Comparison of ENCODE assay signal across 18 cellular contexts in genomic region chr14:106551265-106551664, GRCh38.
A peak's percentile ranks its signal among the peaks of the same experiment; 100 is the strongest.
DNase-seq lines count a peak whose midpoint lies in the region; ATAC-seq, FAIRE-seq and TF ChIP-seq lines count a peak whose summit lies in the region.
"Had no signal": no experiment of that assay in that cellular context is flagged by ENCODE, and none has a peak within 500 bp of the region (broad histone marks: within the 10 kb centered on the region; RNA-seq: fewer than 3 reads in every experiment).

No MANE protein-coding gene starts in this region.

- WGBS in small intestine, 3 donors: 44 to 52% (median 46%) methylated on average over 2 of the region's 2 CpGs

- BruUV-seq in Panc1 (replicated peaks; lab: Mats Ljungman, UMichigan): no TSS peak

- peaks cover 11% of the 10 kb centered on the region for H3K27me3 Mint-ChIP-seq in activated CD4-positive, alpha-beta T cell treated with anti-CD3 and anti-CD28 coated beads for 36 hours

- no peak for ATAC-seq in activated CD4-positive, alpha-beta T cell treated with anti-CD3 and anti-CD28 coated beads for 36 hours
- ATAC-seq in Panc1 (no peak), HG02642 (IDR thresholded peaks at IDR 0.05; ENCODE audit: poor library complexity, unreplicated experiment) (no peak)
- ATAC-seq: left lung; PC-3; stimulated activated memory B cell treated with anti-CD40 and anti-IgM and Interleukin-4, amounts not matched to agents 10 μg/mL and 1 μg/mL and 100 μg/mL, for 72 hours had no signal

- H3K36me3 ChIP-seq in Panc1 (ENCODE audit: control insufficient read depth, insufficient read depth, low read length): no peaks in the 10 kb centered on the region
- no peaks in the 10 kb centered on the region for H3K36me3 ChIP-seq in small intestine (ENCODE audit: control insufficient read depth in 2 of 2, insufficient read depth in 2 of 2, low read length in 2 of 2)
- H3K36me3 ChIP-seq: left lung had no signal

- no peaks in the 10 kb centered on the region for H3K27me3 ChIP-seq in Panc1 (ENCODE audit: control insufficient read depth, insufficient read depth, low read length)
- no peaks in the 10 kb centered on the region for H3K27me3 ChIP-seq in small intestine (ENCODE audit: control insufficient read depth in 2 of 2, insufficient read depth in 2 of 2, low read length in 2 of 2)

- peaks cover 4% of the 10 kb centered on the region for H3K9me3 Mint-ChIP-seq in activated CD4-positive, alpha-beta T cell treated with anti-CD3 and anti-CD28 coated beads for 36 hours (ENCODE audit: low read depth)

- no peak overlapping the region for H3K27ac Mint-ChIP-seq in activated CD4-positive, alpha-beta T cell treated with anti-CD3 and anti-CD28 coated beads for 36 hours
- H3K27ac Mint-ChIP-seq: endodermal cell; stimulated activated memory B cell treated with anti-CD40 and anti-IgM and Interleukin-4, amounts not matched to agents 10 μg/mL and 1 μg/mL and 100 μg/mL, for 72 hours; T-helper 1 cell treated with Interleukin-12 subunit alpha and Interleukin-12 subunit beta and Interleukin-4 antibody, amounts not matched to agents 30 μg/mL and 1 μg/mL, for 36 hours had no signal

- no peak overlapping the region for H3K27ac ChIP-seq in Panc1 (ENCODE audit: low read length)
- H3K27ac ChIP-seq in small intestine (ENCODE audit: low read depth in 1 of 2, low read length in 1 of 2): no peak overlapping the region
- H3K27ac ChIP-seq: left lung, parathyroid adenoma, skin epidermis had no signal

- TF ChIP-seq CTCF in GM13977 (IDR thresholded peaks at IDR 0.05; ENCODE audit: extremely low read depth, insufficient read depth, missing control alignments) (peak; percentile 19), Panc1 (IDR thresholded peaks at IDR 0.05) (0 out of 2 replicates have a peak, but pooled peaks have one; percentile 8)

- H3K9me3 ChIP-seq in Panc1 (ENCODE audit: control insufficient read depth, insufficient read depth, low read depth, low read length) (no peaks in the 10 kb centered on the region), small intestine (ENCODE audit: control insufficient read depth, low read depth) (no peaks in the 10 kb centered on the region)
- H3K9me3 ChIP-seq: left lung had no signal

- H3K4me1 Mint-ChIP-seq in activated CD4-positive, alpha-beta T cell treated with anti-CD3 and anti-CD28 coated beads for 36 hours: peaks cover 10% of the 10 kb centered on the region
- H3K4me1 Mint-ChIP-seq: endodermal cell had no signal

- intact Hi-C loops in activated CD4-positive, alpha-beta T cell treated with anti-CD3 and anti-CD28 coated beads for 36 hours (cut with DNase I, micrococcal nuclease): no loop called here
- intact Hi-C loops in Panc1 (cut with micrococcal nuclease; ENCODE audit: unreplicated experiment): no loop called here

- H3K4me3 ChIP-seq in Panc1 (ENCODE audit: low read depth in 2 of 2, low read length in 2 of 2) (no peak overlapping the region), small intestine (ENCODE audit: low read depth in 1 of 2, low read length in 2 of 2) (no peak overlapping the region)
- H3K4me3 ChIP-seq: left lung, skin epidermis had no signal

- no peak for FAIRE-seq in small intestine (lab: Jason Lieb, UNC)

- no peak overlapping the region for H3K4me3 Mint-ChIP-seq in activated CD4-positive, alpha-beta T cell treated with anti-CD3 and anti-CD28 coated beads for 36 hours
- H3K4me3 Mint-ChIP-seq: endodermal cell; stimulated activated memory B cell treated with anti-CD40 and anti-IgM and Interleukin-4, amounts not matched to agents 10 μg/mL and 1 μg/mL and 100 μg/mL, for 72 hours; T-helper 1 cell treated with Interleukin-12 subunit alpha and Interleukin-12 subunit beta and Interleukin-4 antibody, amounts not matched to agents 30 μg/mL and 1 μg/mL, for 36 hours had no signal

- POLR2A ChIA-PET in activated CD4-positive, alpha-beta T cell treated with anti-CD3 and anti-CD28 coated beads for 36 hours (lab: Charles Lee): no interaction called here
- POLR2A ChIA-PET in Panc1 (lab: Charles Lee): no interaction called here

- peak; percentile 20 for DNase-seq in activated CD4-positive, alpha-beta T cell treated with anti-CD3 and anti-CD28 coated beads for 36 hours
- no peak for DNase-seq in activated CD4-positive, alpha-beta T cell treated with anti-CD3 and anti-CD28 coated beads, Interleukin-2, amount 50 U/mL, for 48 hours
- DNase-seq in GM13977 (ENCODE audit: low spot score) (no peak), Panc1 (ENCODE audit: low read depth, low spot score) (no peak), small intestine (peak; percentile 8), amniotic stem cell (lab: John Stamatoyannopoulos, UW) (no peak), NCI-H2171 (lab: John Stamatoyannopoulos, UW) (no peak)
- DNase-seq: central memory CD4-positive, alpha-beta T cell; DMS79 treated with DMSO at 0.1 percent for 48 hours; endodermal cell; left lung; PC-3; trophoblast cell had no signal

- H3K4me1 ChIP-seq in Panc1 (ENCODE audit: control insufficient read depth, insufficient read depth, low read length) (no peaks in the 10 kb centered on the region), small intestine (ENCODE audit: control insufficient read depth in 2 of 2, insufficient read depth in 1 of 2, low read depth in 1 of 2, low read length in 1 of 2) (no peaks in the 10 kb centered on the region)
- H3K4me1 ChIP-seq: left lung, parathyroid adenoma had no signal

- H3K36me3 Mint-ChIP-seq in activated CD4-positive, alpha-beta T cell treated with anti-CD3 and anti-CD28 coated beads for 36 hours (ENCODE audit: low read depth): no peaks in the 10 kb centered on the region
- H3K36me3 Mint-ChIP-seq: stimulated activated memory B cell treated with anti-CD40 and anti-IgM and Interleukin-4, amounts not matched to agents 10 μg/mL and 1 μg/mL and 100 μg/mL, for 72 hours had no signal

- CTCF ChIA-PET in activated CD4-positive, alpha-beta T cell treated with anti-CD3 and anti-CD28 coated beads for 36 hours (lab: Charles Lee): interaction anchor here (0.5 to 1.4 kb wide), 4 partner anchors 12 to 44 kb away, joined by 3 to 5 read pairs (median 3); no protein-coding TSS in a partner anchor
- CTCF ChIA-PET in Panc1 (lab: Charles Lee): no interaction called here

- in situ Hi-C loops in GM13977 (cut with MboI; ENCODE audit: low pct_unique_long_range_greater_than_20kb, low sequenced_read_pairs, unreplicated experiment) (no loop called here), Panc1 (cut with HindIII; ENCODE audit: low pct_unique_long_range_greater_than_20kb, low sequenced_read_pairs) (no loop called here)

Comparison
In these comparisons a context has a peak if more than half of its experiments do, and no peak if none do; other contexts are left out.
1. DNase-seq: peak in activated CD4-positive, alpha-beta T cell treated with anti-CD3 and anti-CD28 coated beads for 36 hours (single experiment) and small intestine (single experiment); none in activated CD4-positive, alpha-beta T cell treated with anti-CD3 and anti-CD28 coated beads, Interleukin-2, amount 50 U/mL, for 48 hours (0 of 2), GM13977 (single experiment), Panc1 (single experiment), amniotic stem cell (single experiment) and NCI-H2171 (single experiment).